25 cellular contexts compared by ENCODE assay signal in genomic region chr14:79254069-79254775, GRCh38.
DNase-seq lines count a peak whose midpoint lies in the region; ATAC-seq and TF ChIP-seq lines count a peak whose summit lies in the region.
"Had no signal": no experiment of that assay in that cellular context is flagged by ENCODE, and none has a peak within 500 bp of the region (broad histone marks: within the 10 kb centered on the region; RNA-seq: fewer than 3 reads in every experiment).

No MANE protein-coding gene starts in this region.

- H3K4me2 ChIP-seq in IMR-90 (ENCODE audit: low read depth, low read length): peak overlapping the region; percentile 17; the same call in 1 of the 2 replicates

- no peak for TF ChIP-seq CTCF in IMR-90 (conservative IDR thresholded peaks at IDR 0.05; ENCODE audit: low read depth, low read length)
- TF ChIP-seq CTCF in cardiac fibroblast (IDR thresholded peaks at IDR 0.05; ENCODE audit: low read depth, low read length): no peak

- H2AFZ ChIP-seq in IMR-90 (replicated peaks; ENCODE audit: low read length, poor library complexity): peak overlapping the region; percentile 24

- TF ChIP-seq RAD21 in IMR-90 (IDR thresholded peaks at IDR 0.05; ENCODE audit: low read length): no peak

- H3K9ac ChIP-seq in IMR-90 (ENCODE audit: low read depth, low read length): no peak overlapping the region

- DNase-seq in AG08396 (ENCODE audit: low spot score): peak; percentile 41
- peak; percentile 66 for DNase-seq in IMR-90
- DNase-seq in cardiac fibroblast (ENCODE audit: low read depth in 2 of 2): peak; percentile 6 to 46
- peak; percentile 2 for DNase-seq in kidney tubule cell (ENCODE audit: low spot score)
- DNase-seq in retina: no peak
- no peak for DNase-seq in central memory CD4-positive, alpha-beta T cell
- DNase-seq in NCI-H446 (lab: John Stamatoyannopoulos, UW): no peak
- no peak for DNase-seq in GDM1 (lab: John Stamatoyannopoulos, UW)
- DNase-seq: activated CD4-positive, alpha-beta memory T cell treated with anti-CD3 and anti-CD28 coated beads for 36 hours; activated naive CD4-positive, alpha-beta T cell treated with anti-CD3 and anti-CD28 coated beads, Interleukin-2, amount 50 U/mL, for 16 hours; CD4-positive, alpha-beta memory T cell; DMS79; effector CD8-positive, alpha-beta T cell; KG1; NCI-H1048; NCI-H2081 treated with DMSO at 0.1 percent for 48 hours; NCI-H524; right cardiac atrium; stimulated activated naive CD8-positive, alpha-beta T cell treated with anti-CD3 and anti-CD28 coated beads, Interleukin-15, Interleukin-2, amounts not matched to agents 100 U/mL and 50 U/mL, for 24 hours; T-helper 1 cell; transverse colon had no signal

- H3K79me1 ChIP-seq in IMR-90 (ENCODE audit: low read depth in 1 of 2, low read length in 2 of 2): no peaks in the 10 kb centered on the region

- intact Hi-C loops in IMR-90 (cut with micrococcal nuclease): no loop called here

- H4K8ac ChIP-seq in IMR-90 (ENCODE audit: low read depth in 2 of 2, low read length in 2 of 2): peak overlapping the region in 1 of 2 experiments; percentile 65; a peak in 2 of 4 replicates

- WGBS in IMR-90 (ENCODE audit: extremely low coverage in 2 of 2, insufficient read length in 1 of 2), 2 experiments: no CpG with 5 or more reads among the region's 3 CpGs

- peak overlapping the region; percentile 70 for H4K91ac ChIP-seq in IMR-90 (ENCODE audit: insufficient read depth, low read depth, low read length)

- CTCF ChIA-PET in IMR-90 (lab: Yijun Ruan, JAX): no interaction called here

- no peak overlapping the region for H2AK9ac ChIP-seq in IMR-90 (replicated peaks; ENCODE audit: low read depth, low read length, poor library complexity)

- TF ChIP-seq POLR2A in IMR-90 (IDR thresholded peaks at IDR 0.05; ENCODE audit: low read depth, low read length): no peak

- H4K20me1 ChIP-seq in IMR-90 (ENCODE audit: insufficient read depth, low read length): no peaks in the 10 kb centered on the region

- no peaks in the 10 kb centered on the region for H3K9me3 ChIP-seq in IMR-90 (ENCODE audit: control insufficient read depth, insufficient read depth, low read length)
- H3K9me3 ChIP-seq: neutrophil, transverse colon had no signal

- H2BK15ac ChIP-seq in IMR-90 (ENCODE audit: low read depth, low read length): peak overlapping the region; percentile 59; the same call in 2 of the 3 replicates

- dilution Hi-C loops in IMR-90 (cut with HindIII; ENCODE audit: low sequenced_read_pairs, unreplicated experiment): no loop called here

- POLR2A ChIA-PET in IMR-90 (lab: Charles Lee; ENCODE audit: unreplicated experiment): no interaction called here

- peak overlapping the region; percentile 64 for H3K4ac ChIP-seq in IMR-90 (ENCODE audit: low read depth, low read length)

- in situ Hi-C loops in IMR-90 (cut with MboI; ENCODE audit: low sequenced_read_pairs): loop anchor here (25.0 kb wide), 1 partner anchor 1608 kb away; no protein-coding TSS in a partner anchor

- peak overlapping the region; percentile 31 for H2BK5ac ChIP-seq in IMR-90 (ENCODE audit: low read depth, low read length, poor library complexity, severe bottlenecking)

- H3K56ac ChIP-seq in IMR-90 (ENCODE audit: extremely low read depth, insufficient read depth, low read length): no peak overlapping the region

- H3K4me1 ChIP-seq in IMR-90 (ENCODE audit: control insufficient read depth, insufficient read depth, low read length): peaks cover 2% of the 10 kb centered on the region; the same call in 1 of the 2 replicates
- H3K4me1 ChIP-seq: transverse colon had no signal

- peak overlapping the region; percentile 91; the same call in 1 of the 2 replicates for H2BK20ac ChIP-seq in IMR-90 (ENCODE audit: low read depth, low read length)

- H3K36me3 ChIP-seq in IMR-90 (ENCODE audit: control insufficient read depth, insufficient read depth, low read length): no peaks in the 10 kb centered on the region
- H3K36me3 ChIP-seq: cardiac muscle cell, neutrophil, transverse colon had no signal

- H3K27ac ChIP-seq in IMR-90 (ENCODE audit: insufficient read depth, low read length): no peak overlapping the region
- H3K27ac ChIP-seq: cardiac muscle cell, neutrophil, transverse colon, VCaP had no signal

- no peaks in the 10 kb centered on the region for H3K27me3 ChIP-seq in IMR-90 (ENCODE audit: control insufficient read depth, insufficient read depth, low read length)
- H3K27me3 ChIP-seq: cardiac muscle cell, neutrophil, transverse colon had no signal

- ATAC-seq in IMR-90 (ENCODE audit: low read depth): peak; percentile 91
- ATAC-seq: left lobe of liver; right cardiac atrium; stimulated activated naive CD8-positive, alpha-beta T cell treated with anti-CD3 and anti-CD28 coated beads, Interleukin-15, Interleukin-2, amounts not matched to agents 100 U/mL and 50 U/mL, for 24 hours had no signal

- no TSS peak for BruUV-seq in IMR-90 (replicated peaks; lab: Mats Ljungman, UMichigan)

- H4K5ac ChIP-seq in IMR-90 (ENCODE audit: low read depth, low read length): no peak overlapping the region

- H3K9me1 ChIP-seq in IMR-90 (ENCODE audit: insufficient read depth, low read length): no peaks in the 10 kb centered on the region

- peak overlapping the region; percentile 83; the same call in 1 of the 2 replicates for H3K18ac ChIP-seq in IMR-90 (ENCODE audit: low read depth, low read length)

- peak overlapping the region; percentile 79 for H2BK120ac ChIP-seq in IMR-90 (ENCODE audit: low read depth, low read length)

- no peak overlapping the region for H3K23ac ChIP-seq in IMR-90 (ENCODE audit: low read depth, low read length)

- no peak overlapping the region; the same call in 1 of the 2 replicates for H3K14ac ChIP-seq in IMR-90 (replicated peaks; ENCODE audit: low read depth, low read length)

- peak overlapping the region; percentile 29; the same call in 1 of the 2 replicates for H2AK5ac ChIP-seq in IMR-90 (ENCODE audit: low read depth, low read length)

- no peak overlapping the region for H3K4me3 ChIP-seq in IMR-90 (ENCODE audit: insufficient read depth, low read depth, low read length)
- H3K4me3 ChIP-seq in cardiac fibroblast (replicated peaks in 1 of 2; ENCODE audit: low read depth in 2 of 2, low read length in 2 of 2): no peak overlapping the region
- H3K4me3 ChIP-seq: cardiac muscle cell, transverse colon had no signal

TF ChIP-seq in IMR-90, 13 proteins besides CTCF, POLR2A, EP300 and RAD21:
- TF ChIP-seq SMC3 (IDR thresholded peaks at IDR 0.05; ENCODE audit: low read depth, low read length) (no peak), BHLHE40 (IDR thresholded peaks at IDR 0.05; ENCODE audit: low read depth, low read length) (no peak), MXI1 (IDR thresholded peaks at IDR 0.05; ENCODE audit: borderline replicate concordance, low read depth, low read length) (no peak), MAFK (IDR thresholded peaks at IDR 0.05; ENCODE audit: low read depth, low read length) (no peak), RCOR1 (IDR thresholded peaks at IDR 0.05; ENCODE audit: insufficient replicate concordance, low read length) (no peak), CEBPB (IDR thresholded peaks at IDR 0.05; ENCODE audit: low read depth, low read length) (no peak), RFX5 (IDR thresholded peaks at IDR 0.05; ENCODE audit: low read depth, low read length) (no peak), ELK1 (IDR thresholded peaks at IDR 0.05; ENCODE audit: borderline replicate concordance, low read depth, low read length) (no peak), FOS (IDR thresholded peaks at IDR 0.05; ENCODE audit: low read depth, low read length) (no peak), MAZ (IDR thresholded peaks at IDR 0.05; ENCODE audit: borderline replicate concordance, low read depth, low read length) (no peak), CHD1 (IDR thresholded peaks at IDR 0.05; ENCODE audit: low read depth, low read length) (no peak), NFE2L2 (IDR thresholded peaks at IDR 0.05; ENCODE audit: low read depth, low read length) (no peak)
- TF ChIP-seq, protein P1, sequence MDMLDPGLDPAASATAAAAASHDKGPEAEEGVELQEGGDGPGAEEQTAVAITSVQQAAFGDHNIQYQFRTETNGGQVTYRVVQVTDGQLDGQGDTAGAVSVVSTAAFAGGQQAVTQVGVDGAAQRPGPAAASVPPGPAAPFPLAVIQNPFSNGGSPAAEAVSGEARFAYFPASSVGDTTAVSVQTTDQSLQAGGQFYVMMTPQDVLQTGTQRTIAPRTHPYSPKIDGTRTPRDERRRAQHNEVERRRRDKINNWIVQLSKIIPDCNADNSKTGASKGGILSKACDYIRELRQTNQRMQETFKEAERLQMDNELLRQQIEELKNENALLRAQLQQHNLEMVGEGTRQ (IDR thresholded peaks at IDR 0.05; ENCODE audit: low read depth, low read length): no peak

Comparison
In these comparisons a context has a peak if more than half of its experiments do, and no peak if none do; other contexts are left out.
1. DNase-seq: peak in AG08396 (single experiment), IMR-90 (single experiment), cardiac fibroblast (2 of 2) and kidney tubule cell (single experiment); none in retina (single experiment), central memory CD4-positive, alpha-beta T cell (single experiment), NCI-H446 (0 of 2) and GDM1 (single experiment).